1 cellular context compared by ENCODE assay signal in the genomic region with DNA sequence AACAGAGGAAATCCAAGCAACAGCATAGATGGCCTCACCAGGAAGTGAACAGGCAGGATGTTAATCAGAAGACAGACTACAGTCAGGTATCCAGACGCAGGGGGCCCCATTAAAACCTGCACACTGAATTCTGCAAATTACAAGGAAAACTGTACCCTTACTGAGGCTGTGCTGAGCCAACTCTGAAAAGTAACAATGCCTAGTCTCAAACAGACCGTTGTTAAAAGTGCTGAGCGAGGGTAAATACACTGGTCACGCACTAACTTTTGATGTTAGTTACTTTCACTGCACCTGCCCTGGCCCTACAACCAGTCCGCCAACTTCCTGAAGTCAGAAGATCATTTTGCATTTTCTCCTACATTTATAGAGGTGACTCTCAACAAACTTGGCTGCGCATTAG.
TF ChIP-seq lines count a peak whose summit lies in the region.

No MANE protein-coding gene starts in this region.

TF ChIP-seq in HCT116, 20 proteins besides CTCF, POLR2A, EP300 and RAD21 (continued from another document):
- no peak for TF ChIP-seq ZNF274 (IDR thresholded peaks at IDR 0.05; ENCODE audit: low read depth, low read length)
- TF ChIP-seq, protein P1, sequence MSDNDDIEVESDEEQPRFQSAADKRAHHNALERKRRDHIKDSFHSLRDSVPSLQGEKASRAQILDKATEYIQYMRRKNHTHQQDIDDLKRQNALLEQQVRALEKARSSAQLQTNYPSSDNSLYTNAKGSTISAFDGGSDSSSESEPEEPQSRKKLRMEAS (IDR thresholded peaks at IDR 0.05): no peak
- TF ChIP-seq TCF7L2 (IDR thresholded peaks at IDR 0.05; ENCODE audit: borderline replicate concordance, extremely low read depth, insufficient read depth, insufficient read length): no peak
TF ChIP-seq in HCT116: peak in this region for 0.
